ENCODE assay signal across 16 cellular contexts in genomic region chr10:57119690-57120089, GRCh38.
DNase-seq lines count a peak whose midpoint lies in the region; ATAC-seq and TF ChIP-seq lines count a peak whose summit lies in the region.
"Had no signal": no experiment of that assay in that cellular context is flagged by ENCODE, and none has a peak within 500 bp of the region (broad histone marks: within the 10 kb centered on the region; RNA-seq: fewer than 3 reads in every experiment).

No MANE protein-coding gene starts in this region.

- ATAC-seq in HG02870 (IDR thresholded peaks at IDR 0.05; ENCODE audit: unreplicated experiment), result no peak
- ATAC-seq in GM19351 (IDR thresholded peaks at IDR 0.05; ENCODE audit: unreplicated experiment), result no peak
- ATAC-seq: CD8-positive, alpha-beta T cell had no signal

- H3K27ac ChIP-seq in neural cell (ENCODE audit: low read length), result peak overlapping the region; percentile 74
- H3K27ac ChIP-seq: BLaER1, C4-2B, GM23248 had no signal

- no peak overlapping the region for H3K4me3 ChIP-seq in neural cell (ENCODE audit: low read length)
- H3K4me3 ChIP-seq: BLaER1, GM23248 had no signal

- no peaks in the 10 kb centered on the region for H3K9me3 ChIP-seq in neural cell (ENCODE audit: low read length)
- H3K9me3 ChIP-seq: Caco-2 had no signal

- TF ChIP-seq EP300 in neural cell (conservative IDR thresholded peaks at IDR 0.05; ENCODE audit: poor library complexity, severe bottlenecking), result peak; percentile 86

- H3F3A ChIP-seq in neural cell (ENCODE audit: insufficient read depth, low read length, poor library complexity, severe bottlenecking), result no peaks in the 10 kb centered on the region

- no peak overlapping the region for H3K9ac ChIP-seq in neural cell (ENCODE audit: low read length)
- H3K9ac ChIP-seq: BLaER1, GM23248 had no signal

- TF ChIP-seq RAD21 in neural cell (conservative IDR thresholded peaks at IDR 0.05), result peak; percentile 40

- no peaks in the 10 kb centered on the region for H3K36me3 ChIP-seq in neural cell (ENCODE audit: insufficient read depth, low read length)
- H3K36me3 ChIP-seq: BLaER1 had no signal

- no peaks in the 10 kb centered on the region for H4K20me1 ChIP-seq in neural cell (ENCODE audit: insufficient read depth)
- H4K20me1 ChIP-seq: BLaER1 had no signal

- H3K9me2 ChIP-seq in neural cell (ENCODE audit: insufficient read depth, low read length), result no peaks in the 10 kb centered on the region

- no peaks in the 10 kb centered on the region for H3K79me2 ChIP-seq in neural cell (replicated peaks; ENCODE audit: insufficient read depth, low read length)

- DNase-seq in NCI-H748 (lab: John Stamatoyannopoulos, UW; ENCODE audit: unreplicated experiment), result peak; percentile 40
- DNase-seq in NCI-H748 treated with DMSO at 0.1 percent for 48 hours (lab: John Stamatoyannopoulos, UW), result no peak
- DNase-seq in SK-N-DZ (ENCODE audit: low spot score), result peak; percentile 89
- DNase-seq: Caco-2; CD4-positive, CD25-positive, alpha-beta regulatory T cell; CD8-positive, alpha-beta T cell; DMS153; DND-41; GM23248; H7; HCEC 1CT had no signal

- no peaks in the 10 kb centered on the region for H3K27me3 ChIP-seq in neural cell (ENCODE audit: insufficient read depth, low read depth, low read length)
- H3K27me3 ChIP-seq: BLaER1 had no signal

- peak overlapping the region; percentile 4 for H3K4me2 ChIP-seq in neural cell (ENCODE audit: low read length)
- H3K4me2 ChIP-seq: BLaER1 had no signal

- TF ChIP-seq CTCF in neural cell (IDR thresholded peaks at IDR 0.05; ENCODE audit: poor library complexity, severe bottlenecking), result no peak

- no peak overlapping the region for H2AFZ ChIP-seq in neural cell (ENCODE audit: low read depth, low read length)
- H2AFZ ChIP-seq: GM23248 had no signal

TF ChIP-seq in neural cell, 6 proteins besides CTCF, POLR2A, EP300 and RAD21:
- TF ChIP-seq MXI1 (conservative IDR thresholded peaks at IDR 0.05; ENCODE audit: poor library complexity, severe bottlenecking) (no peak), TAF1 (IDR thresholded peaks at IDR 0.05; ENCODE audit: low read depth) (no peak), SMC3 (conservative IDR thresholded peaks at IDR 0.05; ENCODE audit: poor library complexity) (peak; percentile 34), POLR2AphosphoS5 (IDR thresholded peaks at IDR 0.05) (peak; percentile 89)
